ENCODE assay signal across 8 cellular contexts in the genomic region with DNA sequence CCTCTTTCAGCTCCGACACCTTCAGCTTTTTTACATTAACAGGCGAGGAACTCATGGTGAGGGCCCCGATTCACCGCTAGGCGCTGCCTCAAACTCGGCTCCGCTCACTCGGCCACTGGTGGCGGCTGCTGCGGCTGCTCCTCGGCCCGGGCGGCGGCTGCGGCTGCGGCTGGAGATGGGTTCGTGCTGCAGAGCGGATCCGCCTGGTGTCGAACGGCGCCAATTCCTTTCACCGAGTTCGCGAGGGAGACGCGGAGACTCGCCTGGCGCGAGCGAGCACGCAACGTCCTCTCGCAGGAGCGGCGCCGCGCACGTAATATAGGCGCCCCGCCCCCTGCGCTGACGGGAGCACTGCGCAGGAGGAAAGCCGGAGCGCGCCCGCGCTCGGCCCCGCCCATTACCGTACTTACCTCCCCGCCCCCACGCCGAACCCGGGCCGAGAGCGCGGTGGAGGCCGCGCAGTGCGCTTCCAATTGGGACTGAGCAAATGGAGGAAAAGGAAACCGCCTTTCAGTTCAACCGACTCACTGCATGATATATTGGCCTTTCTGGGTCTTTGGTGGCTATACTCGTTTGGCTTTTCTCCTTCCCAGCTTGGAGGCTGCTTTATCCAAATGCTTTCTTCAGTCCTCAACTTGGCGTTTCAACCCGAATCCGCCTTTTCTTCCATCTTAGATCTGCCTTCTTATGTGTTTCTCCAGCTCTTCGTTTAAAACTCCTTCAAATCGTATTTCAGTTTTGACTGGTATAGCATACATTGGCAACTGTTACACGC. TPM values are rescaled to one million over a fixed set of nuclear protein-coding genes. Genes with fewer than 3 reads are reported as not detected.
DNase-seq lines count a peak whose midpoint lies in the region; ATAC-seq, FAIRE-seq and TF ChIP-seq lines count a peak whose summit lies in the region.

Gene HNRNPU, minus strand, starts transcription at position 291 of the 775 bp plus-strand sequence. Its CDS starts 236 bp downstream, at position 55.

- H2BK12ac ChIP-seq in H1 (ENCODE audit: low read depth, low read length): peak within 1 kb of the TSS; percentile 60; the same call in 1 of the 2 replicates
- peak within 1 kb of the TSS; percentile 92 to 94 for H2BK12ac ChIP-seq in mesenchymal stem cell (ENCODE audit: low read length in 2 of 2)

- POLR2A ChIA-PET in H1 (lab: Charles Lee; ENCODE audit: partially characterized antibody): interaction anchor here (0.8 to 29.6 kb wide), 22 partner anchors 12 to 182 kb away, joined by 3 to 677 read pairs (median 4); partner anchors contain the start of gene COX20

- H2BK20ac ChIP-seq in H1 (ENCODE audit: low read length): no peak within 1 kb of the TSS

- H4K20me1 ChIP-seq in H1 (replicated peaks in 1 of 2; ENCODE audit: control insufficient read depth in 1 of 2, insufficient read depth in 2 of 2, low read length in 2 of 2): peaks cover 24% of the 10 kb centered on the region in 2 experiments

- TF ChIP-seq EP300 in H1 (IDR thresholded peaks at IDR 0.05; ENCODE audit: borderline replicate concordance in 1 of 2, low read depth in 2 of 2, low read length in 2 of 2): peak in 1 of 2 experiments; percentile 4; a peak in 1 of 3 replicates

- H3K56ac ChIP-seq in H1 (replicated peaks; ENCODE audit: insufficient read length, low read depth, low read length): peak within 1 kb of the TSS; percentile 97

- H3K14ac ChIP-seq in H1 (ENCODE audit: insufficient read length) (peak within 1 kb of the TSS; percentile 95), mesenchymal stem cell (ENCODE audit: low read length in 2 of 2) (peak within 1 kb of the TSS; percentile 2 to 100)

- H3K27me3 ChIP-seq in H1 (replicated peaks in 1 of 4; ENCODE audit: control insufficient read depth in 3 of 4, extremely low read depth in 1 of 4, insufficient read depth in 3 of 4, low read length in 3 of 4): no peaks in the 10 kb centered on the region
- H3K27me3 ChIP-seq in mesenchymal stem cell (ENCODE audit: control insufficient read depth in 1 of 2, insufficient read depth in 1 of 2, low read length in 2 of 2): no peaks in the 10 kb centered on the region

- H2BK120ac ChIP-seq in H1 (replicated peaks; ENCODE audit: low read depth, low read length) (peak within 1 kb of the TSS; percentile 77), mesenchymal stem cell (ENCODE audit: low read depth, low read length) (peak within 1 kb of the TSS; percentile 69)

- peak within 1 kb of the TSS; percentile 99 for H3K4ac ChIP-seq in H1 (replicated peaks; ENCODE audit: insufficient read length, low read depth, low read length)
- H3K4ac ChIP-seq in mesenchymal stem cell (ENCODE audit: low read depth in 1 of 2, low read length in 2 of 2): peak within 1 kb of the TSS; percentile 100

- peaks cover 0 to 3% (median 3%) of the 10 kb centered on the region in 4 experiments; a peak in 4 of 7 replicates for H3K4me1 ChIP-seq in H1 (replicated peaks in 1 of 4; ENCODE audit: control insufficient read depth in 3 of 4, insufficient read depth in 4 of 4, low read length in 3 of 4)
- peaks cover 6% of the 10 kb centered on the region for H3K4me1 ChIP-seq in mesenchymal stem cell (ENCODE audit: control insufficient read depth, insufficient read depth, low read depth, low read length)

- 0 out of 4 replicates have a peak, but pooled peaks of 1 of the 2 experiments have one; percentile 4 for TF ChIP-seq RAD21 in H1 (IDR thresholded peaks at IDR 0.05 in 1 of 2, conservative IDR thresholded peaks at IDR 0.05 in 1 of 2; ENCODE audit: low read depth in 2 of 2, low read length in 2 of 2)

- WGBS in H1 (ENCODE audit: extremely low coverage in 1 of 2, insufficient coverage in 1 of 2, insufficient read length in 1 of 2, insufficient replicate concordance in 2 of 2, low coverage in 1 of 2, low lambda C conversion rate in 2 of 2, missing lambda C conversion rate in 1 of 2), 2 experiments: 2% methylated on average over 51 of the region's 71 CpGs; no CpG with 5 or more reads in 1 of the 2 experiments
- under 1% methylated on average over 56 of the region's 71 CpGs for WGBS in mesenchymal stem cell

- H4K5ac ChIP-seq in H1 (ENCODE audit: insufficient read length, low read depth, low read length): peak within 1 kb of the TSS; percentile 95

- peaks cover 5% of the 10 kb centered on the region for H3K23me2 ChIP-seq in H1 (ENCODE audit: low read depth, low read length)

- H3K27ac ChIP-seq in H1 (ENCODE audit: low read depth, low read length) (peak within 1 kb of the TSS; percentile 93), mesenchymal stem cell (ENCODE audit: low read length, poor library complexity, severe bottlenecking) (peak within 1 kb of the TSS; percentile 99)

- DNase-seq in Caki2 (ENCODE audit: low read depth): peak; percentile 95
- peak; percentile 36 to 96 (median 88) for DNase-seq in HUDEP-2 (lab: John Stamatoyannopoulos, UW; ENCODE audit: unreplicated experiment in 76 of 76)
- peak; percentile 96 for DNase-seq in NOMO-1 treated with dmso at 0.1 percent for 144 hours (lab: John Stamatoyannopoulos, UW; ENCODE audit: unreplicated experiment)
- DNase-seq in activated CD8-positive, alpha-beta memory T cell treated with anti-CD3 and anti-CD28 coated beads for 48 hours (ENCODE audit: low read depth in 2 of 3, low spot score in 2 of 3): peak; percentile 87 to 93 (median 92)
- peak; percentile 91 to 96 for DNase-seq in H1 (ENCODE audit: low read depth in 1 of 2, low spot score in 2 of 2)
- DNase-seq in mesenchymal stem cell: peak; percentile 96
- DNase-seq in stimulated activated CD8-positive, alpha-beta memory T cell treated with anti-CD3 and anti-CD28 coated beads, Interleukin-12 subunit alpha, Interleukin-12 subunit beta, amount 100 ng/mL, for 4 hours (ENCODE audit: low read depth): peak; percentile 95

- TF ChIP-seq POLR2A in H1 (IDR thresholded peaks at IDR 0.05; ENCODE audit: control extremely low read depth in 1 of 2, low read depth in 2 of 2, low read length in 2 of 2): peak; percentile 83 to 86

- H3K4me2 ChIP-seq in H1 (ENCODE audit: insufficient read depth in 1 of 2, low read depth in 2 of 2, low read length in 2 of 2) (peak within 1 kb of the TSS; percentile 75 to 92), mesenchymal stem cell (ENCODE audit: low read length, poor library complexity, severe bottlenecking) (peak within 1 kb of the TSS; percentile 74)

- H3K9ac ChIP-seq in H1 (replicated peaks in 1 of 4; ENCODE audit: extremely low read depth in 1 of 4, low read depth in 3 of 4, low read length in 3 of 4) (peak within 1 kb of the TSS; percentile 99 to 100 (median 100)), mesenchymal stem cell (ENCODE audit: low read length) (peak within 1 kb of the TSS; percentile 100)

- CTCF ChIA-PET in H1 (lab: Charles Lee; ENCODE audit: partially characterized antibody): interaction anchor here (0.7 to 2.8 kb wide), 9 partner anchors 28 to 178 kb away, joined by 3 to 12 read pairs (median 3); partner anchors contain the start of gene COX20

- H3K23ac ChIP-seq in H1 (ENCODE audit: insufficient read length) (peak within 1 kb of the TSS; percentile 15), mesenchymal stem cell (ENCODE audit: low read length in 2 of 2) (peak within 1 kb of the TSS; percentile 64 to 100)

- no peaks in the 10 kb centered on the region for H3K79me1 ChIP-seq in H1 (ENCODE audit: low read depth, low read length)
- no peaks in the 10 kb centered on the region for H3K79me1 ChIP-seq in mesenchymal stem cell (replicated peaks; ENCODE audit: low read length, poor library complexity, severe bottlenecking)

- in situ Hi-C loops in Caki2 (cut with HindIII; ENCODE audit: low pct_unique_long_range_greater_than_20kb, low sequenced_read_pairs): no loop called here

- H2BK15ac ChIP-seq in H1 (ENCODE audit: low read length): no peak within 1 kb of the TSS
- peak within 1 kb of the TSS; percentile 75 for H2BK15ac ChIP-seq in mesenchymal stem cell (ENCODE audit: low read depth, poor library complexity, severe bottlenecking)

- peaks cover 38 to 49% of the 10 kb centered on the region in 2 experiments for H3K79me2 ChIP-seq in H1 (ENCODE audit: control insufficient read depth in 1 of 2, insufficient read depth in 2 of 2, low read length in 2 of 2)

- H4K8ac ChIP-seq in H1 (ENCODE audit: extremely low read depth, insufficient read depth, low read length) (peak within 1 kb of the TSS; percentile 99; the same call in 1 of the 2 replicates), mesenchymal stem cell (ENCODE audit: low read length) (peak within 1 kb of the TSS; percentile 98)

- TF ChIP-seq CTCF in H1 (IDR thresholded peaks at IDR 0.05; ENCODE audit: control extremely low read depth in 1 of 3, insufficient read depth in 1 of 3, low read depth in 1 of 3, low read length in 3 of 3): peak in 1 of 3 experiments; percentile 8; a peak in 1 of 4 replicates

- H3K4me3 ChIP-seq in H1 (ENCODE audit: extremely low read depth in 1 of 4, insufficient read depth in 2 of 4, low read depth in 3 of 4, low read length in 4 of 4): peak within 1 kb of the TSS; percentile 90 to 100 (median 98)
- H3K4me3 ChIP-seq in mesenchymal stem cell (ENCODE audit: insufficient read depth in 1 of 2, low read depth in 1 of 2, low read length in 2 of 2): peak within 1 kb of the TSS; percentile 98 to 99

- H3K18ac ChIP-seq in H1 (ENCODE audit: extremely low read depth, low read length) (peak within 1 kb of the TSS; percentile 99), mesenchymal stem cell (ENCODE audit: low read depth in 1 of 2, low read length in 2 of 2) (peak within 1 kb of the TSS; percentile 100)

- H3K36me3 ChIP-seq in H1 (ENCODE audit: control insufficient read depth in 2 of 4, insufficient read depth in 4 of 4, low read length in 3 of 4): peaks cover 15 to 33% (median 22%) of the 10 kb centered on the region in 4 experiments
- H3K36me3 ChIP-seq in mesenchymal stem cell (ENCODE audit: control insufficient read depth in 1 of 2, insufficient read depth in 2 of 2, low read depth in 1 of 2, low read length in 2 of 2): peaks cover 11 to 30% of the 10 kb centered on the region in 2 experiments

- H2BK5ac ChIP-seq in H1 (ENCODE audit: low read depth, low read length): peak within 1 kb of the TSS; percentile 98
- H2BK5ac ChIP-seq in mesenchymal stem cell (ENCODE audit: low read depth, low read length, poor library complexity, severe bottlenecking): peak within 1 kb of the TSS; percentile 98

- peak; percentile 52 for ATAC-seq in GM21367 (IDR thresholded peaks at IDR 0.05; ENCODE audit: unreplicated experiment)

- H4K91ac ChIP-seq in H1 (replicated peaks; ENCODE audit: insufficient read length, low read length): peak within 1 kb of the TSS; percentile 99
- H4K91ac ChIP-seq in mesenchymal stem cell (ENCODE audit: low read length): peak within 1 kb of the TSS; percentile 100

- H2AFZ ChIP-seq in H1 (ENCODE audit: low read length): 0 out of 2 replicates have a peak within 1 kb of the TSS, but pooled peaks have one; percentile 3
- H2AFZ ChIP-seq in mesenchymal stem cell (ENCODE audit: low read depth, low read length): peak within 1 kb of the TSS; percentile 49

- H2AK5ac ChIP-seq in H1 (ENCODE audit: low read depth, low read length) (peak within 1 kb of the TSS; percentile 96), mesenchymal stem cell (ENCODE audit: low read length, severe bottlenecking) (peak within 1 kb of the TSS; percentile 74)

- H3K9me3 ChIP-seq in H1 (ENCODE audit: insufficient read depth in 2 of 2, low read depth in 1 of 2, low read length in 1 of 2) (no peaks in the 10 kb centered on the region), mesenchymal stem cell (ENCODE audit: control insufficient read depth, low read length) (no peaks in the 10 kb centered on the region)

- FAIRE-seq in H1 (lab: Jason Lieb, UNC): no peak

RNA-seq across cellular contexts. Expression of gene HNRNPU, which starts in this region (rescaled TPM):
- 121 and 148 TPM in 2 replicates for total RNA-seq in Caki2 (2014; rRNA removed; shearing (Covaris generic); ENCODE audit: low replicate concordance)
- 606 and 614 TPM in 2 replicates for total RNA-seq in H1 (2021; fragmentation: NEBNext Ultra II Directional; extraction: Animal tissue kit (Norgen Biotek cat#: 25700))
- polyA plus RNA-seq in H1 (2011; rRNA removed): 87.3 and 95.6 TPM in 2 replicates
- polyA plus RNA-seq in H1 (2011; cell fraction: cytosol; rRNA removed): 240 TPM
- 179 TPM for polyA plus RNA-seq in H1 (2011; cell fraction: nucleus; rRNA removed)
- polyA plus RNA-seq in H1 (2012, experiment 1 of 2): 452 to 699 TPM (median 531 TPM) in 4 replicates
- 85.9 TPM for polyA plus RNA-seq in H1 (2012, experiment 2 of 2)
- polyA plus RNA-seq in H1 (2013, experiment 1 of 2): 352 TPM
- 353 TPM for polyA plus RNA-seq in H1 (2013, experiment 2 of 2)
- polyA minus RNA-seq in H1 (2011; rRNA and poly(A)+ RNA removed): 235 and 263 TPM in 2 replicates
- polyA minus RNA-seq in H1 (2011; cell fraction: cytosol; rRNA and poly(A)+ RNA removed): 285 TPM
- polyA minus RNA-seq in H1 (2011; cell fraction: nucleus; rRNA and poly(A)+ RNA removed): 272 TPM
- 184 TPM for polyA plus RNA-seq in mesenchymal stem cell (2013, experiment 1 of 2)
- 179 TPM for polyA plus RNA-seq in mesenchymal stem cell (2013, experiment 2 of 2)

Comparison
In these comparisons a context has a peak if more than half of its experiments do, and no peak if none do; other contexts are left out.
1. Peak in every context shown above with its lines: DNase-seq, ATAC-seq, H3K4me3 ChIP-seq and H3K27ac ChIP-seq.